ENCODE assay signal across 8 cellular contexts in genomic region chr4:26584725-26585124, GRCh38. TPM values are rescaled to one million over a fixed set of nuclear protein-coding genes. Genes with fewer than 3 reads are reported as not detected.
DNase-seq lines count a peak whose midpoint lies in the region; ATAC-seq lines count a peak whose summit lies in the region.

No MANE protein-coding gene starts in this region.

- H3K27ac Mint-ChIP-seq in activated T-cell treated with anti-CD3 and anti-CD28 coated beads, Interleukin-2, amount 50 U/mL, for 24 hours, result peak overlapping the region; percentile 95

- peaks cover 24% of the 10 kb centered on the region for H3K4me1 Mint-ChIP-seq in activated T-cell treated with anti-CD3 and anti-CD28 coated beads, Interleukin-2, amount 50 U/mL, for 24 hours (ENCODE audit: low read depth)

- H3K36me3 ChIP-seq in adipocyte (ENCODE audit: control insufficient read depth, insufficient read depth, low read length, severe bottlenecking) (no peaks in the 10 kb centered on the region), thymus (ENCODE audit: control insufficient read depth, insufficient read depth) (no peaks in the 10 kb centered on the region)

- no peak for DNase-seq in activated T-cell treated with anti-CD3 and anti-CD28 coated beads, Interleukin-2, amount 50 U/mL, for 24 hours
- DNase-seq in activated T-cell treated with anti-CD3 and anti-CD28 coated beads, Interleukin-2, amount 50 U/mL, for 1 hour, result no peak
- DNase-seq in adipocyte (ENCODE audit: low read depth), result peak; percentile 38
- peak; percentile 13 for DNase-seq in kidney tubule cell (ENCODE audit: low spot score)
- no peak for DNase-seq in mesenteric fat pad (ENCODE audit: low spot score)

- H3K27me3 ChIP-seq in adipocyte (replicated peaks; ENCODE audit: control insufficient read depth, insufficient read depth, low read length) (no peaks in the 10 kb centered on the region), thymus (ENCODE audit: control insufficient read depth, insufficient read depth) (no peaks in the 10 kb centered on the region)

- H3K4me3 ChIP-seq in adipocyte (ENCODE audit: low read length) (peak overlapping the region; percentile 98), thymus (ENCODE audit: low read length) (peak overlapping the region; percentile 91)

- ATAC-seq in GM21786 (IDR thresholded peaks at IDR 0.05; ENCODE audit: unreplicated experiment) (no peak), HG02642 (IDR thresholded peaks at IDR 0.05; ENCODE audit: poor library complexity, unreplicated experiment) (no peak)

- no peaks in the 10 kb centered on the region for H3K9me3 ChIP-seq in adipocyte (ENCODE audit: control insufficient read depth, low read length)
- H3K9me3 ChIP-seq in thymus (ENCODE audit: control insufficient read depth), result no peaks in the 10 kb centered on the region

- H3K9me3 Mint-ChIP-seq in activated T-cell treated with anti-CD3 and anti-CD28 coated beads, Interleukin-2, amount 50 U/mL, for 24 hours, result no peaks in the 10 kb centered on the region

- H3K27me3 Mint-ChIP-seq in activated T-cell treated with anti-CD3 and anti-CD28 coated beads, Interleukin-2, amount 50 U/mL, for 24 hours, result no peaks in the 10 kb centered on the region

- H3K9ac ChIP-seq in adipocyte (ENCODE audit: low read length), result peak overlapping the region; percentile 92

- peaks cover 6% of the 10 kb centered on the region for H3K36me3 Mint-ChIP-seq in activated T-cell treated with anti-CD3 and anti-CD28 coated beads, Interleukin-2, amount 50 U/mL, for 24 hours (ENCODE audit: low read depth)

- peaks cover 14% of the 10 kb centered on the region for H3K4me1 ChIP-seq in adipocyte (ENCODE audit: control insufficient read depth, insufficient read depth, low read length)
- H3K4me1 ChIP-seq in thymus (ENCODE audit: control insufficient read depth, insufficient read depth, low read length), result peaks cover 7% of the 10 kb centered on the region

- peak overlapping the region; percentile 92 for H3K27ac ChIP-seq in thymus (ENCODE audit: low read depth)

- H3K4me3 Mint-ChIP-seq in activated T-cell treated with anti-CD3 and anti-CD28 coated beads, Interleukin-2, amount 50 U/mL, for 24 hours, result peak overlapping the region; percentile 97

- 59% methylated on average over 4 of the region's 4 CpGs for WGBS in thymus

RNA-seq across cellular contexts. Expression of gene TBC1D19, which starts 0.8 kb away (rescaled TPM):
- 9.7 TPM for polyA plus RNA-seq in thymus
- 8.3 TPM for total RNA-seq in mesenteric fat pad

Comparison
In these comparisons a context has a peak if more than half of its experiments do, and no peak if none do; other contexts are left out.
1. DNase-seq: peak in adipocyte (single experiment) and kidney tubule cell (single experiment); none in activated T-cell treated with anti-CD3 and anti-CD28 coated beads, Interleukin-2, amount 50 U/mL, for 24 hours (single experiment), activated T-cell treated with anti-CD3 and anti-CD28 coated beads, Interleukin-2, amount 50 U/mL, for 1 hour (single experiment) and mesenteric fat pad (single experiment).